Comparison of ENCODE assay signal across 9 cellular contexts in the genomic region with DNA sequence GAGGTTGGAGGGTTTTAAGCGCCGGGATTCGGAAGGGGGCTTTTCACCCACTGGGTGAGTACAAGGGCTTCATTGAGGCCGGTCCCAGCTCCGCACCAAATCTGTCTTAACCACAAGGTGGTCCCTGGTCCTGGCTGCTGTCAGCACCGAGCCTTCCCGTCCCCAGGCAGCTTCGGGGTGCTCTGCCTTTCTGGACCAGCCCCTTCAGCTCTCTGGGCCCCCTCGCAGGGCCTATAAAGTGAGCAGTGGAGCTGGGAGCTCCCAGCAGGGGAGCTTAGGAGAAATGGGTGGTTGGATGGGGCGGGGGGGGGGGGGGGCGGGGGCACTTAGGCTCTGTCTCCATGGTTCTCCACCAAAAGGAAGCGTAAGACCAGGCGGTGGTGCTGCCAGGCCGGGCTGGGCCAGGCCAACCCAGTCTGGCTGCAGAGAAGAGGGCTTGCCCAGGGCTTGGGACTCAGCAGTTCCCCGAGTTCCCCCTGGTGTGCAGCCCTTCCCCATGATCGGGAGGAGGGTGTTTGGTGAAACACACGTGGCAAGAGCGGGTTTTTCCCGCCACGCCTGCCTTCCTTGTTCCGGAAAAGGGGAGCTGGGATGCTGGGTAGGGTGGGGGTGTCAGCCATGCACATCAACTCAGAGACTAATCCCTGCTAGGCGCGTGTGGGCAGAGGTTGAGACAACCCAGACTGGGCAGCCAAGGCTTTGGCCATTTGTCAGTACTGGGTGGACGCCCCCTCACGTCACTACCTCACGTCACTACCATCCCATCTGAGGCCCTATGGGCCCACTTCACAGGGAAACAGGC. TPM values are rescaled to one million over a fixed set of nuclear protein-coding genes. Genes with fewer than 3 reads are reported as not detected.
A peak's percentile ranks its signal among the peaks of the same experiment; 100 is the strongest.
DNase-seq lines count a peak whose midpoint lies in the region; ATAC-seq and TF ChIP-seq lines count a peak whose summit lies in the region.
"Had no signal": no experiment of that assay in that cellular context is flagged by ENCODE, and none has a peak within 500 bp of the region (broad histone marks: within the 10 kb centered on the region; RNA-seq: fewer than 3 reads in every experiment).

No MANE protein-coding gene starts in this region.

- H3K9me3 ChIP-seq in SJSA1 (replicated peaks): no peaks in the 10 kb centered on the region
- no peaks in the 10 kb centered on the region for H3K9me3 ChIP-seq in psoas muscle

- peak overlapping the region; percentile 33 for H3K4me3 ChIP-seq in SJSA1
- peak overlapping the region; percentile 58 for H3K4me3 ChIP-seq in fibroblast of the aortic adventitia (ENCODE audit: low read depth, low read length)
- peak overlapping the region; percentile 58 for H3K4me3 ChIP-seq in psoas muscle
- H3K4me3 ChIP-seq: GM12878 had no signal

- no peak for TF ChIP-seq CTCF in fibroblast of the aortic adventitia (IDR thresholded peaks at IDR 0.05; ENCODE audit: insufficient read depth, low read length)
- no peak for TF ChIP-seq CTCF in psoas muscle (IDR thresholded peaks at IDR 0.05)

- H3K27me3 ChIP-seq in SJSA1 (replicated peaks): no peaks in the 10 kb centered on the region
- peaks cover 0 to 61% (median 18%) of the 10 kb centered on the region in 3 donors for H3K27me3 ChIP-seq in psoas muscle (ENCODE audit: insufficient read depth in 3 of 3, low read length in 2 of 3)

- H3K4me1 ChIP-seq in SJSA1 (replicated peaks): peaks cover 80% of the 10 kb centered on the region
- H3K4me1 ChIP-seq in psoas muscle: no peaks in the 10 kb centered on the region

- ATAC-seq in psoas muscle: peak in 3 of 4 donors; percentile 29 to 51 (median 44)
- ATAC-seq: GM12878 had no signal

- peak overlapping the region; percentile 100 for H3K27ac ChIP-seq in SJSA1
- H3K27ac ChIP-seq in psoas muscle: no peak overlapping the region

- intact Hi-C loops in psoas muscle (cut with DNase I): no loop called here

- DNase-seq in CD1c-positive myeloid dendritic cell (ENCODE audit: extremely low spot score): peak; percentile 19
- peak; percentile 33 to 58 for DNase-seq in SJSA1 (ENCODE audit: low read depth in 1 of 2, low spot score in 2 of 2)
- DNase-seq in fibroblast of the aortic adventitia (ENCODE audit: low read depth): peak; percentile 96
- peak; percentile 75 to 81 for DNase-seq in psoas muscle
- DNase-seq in SW480 (ENCODE audit: low spot score): no peak
- DNase-seq in SIG-M5 (lab: John Stamatoyannopoulos, UW): no peak
- DNase-seq in HT-29 (ENCODE audit: low spot score): no peak
- DNase-seq in NCI-H187 (lab: John Stamatoyannopoulos, UW): no peak

- H3K36me3 ChIP-seq in SJSA1 (no peaks in the 10 kb centered on the region), psoas muscle (ENCODE audit: insufficient read depth in 1 of 2, low read depth in 1 of 2) (no peaks in the 10 kb centered on the region)

- WGBS in psoas muscle, 3 donors: 29 to 40% (median 38%) methylated on average over 24 to 26 of the region's 26 CpGs

RNA-seq across cellular contexts. Expression of gene PRRX2, which starts 32.7 kb away (rescaled TPM):
- total RNA-seq in SJSA1 (2014; rRNA removed; shearing (Covaris generic)): 9.8 and 14.0 TPM in 2 replicates
- total RNA-seq in fibroblast of the aortic adventitia (ENCODE audit: low replicate concordance) (3.5 and 36.1 TPM in 2 replicates), psoas muscle (1 to 10 TPM in 1 of 4 donors, under 1 TPM in 3; 0.27 to 1.1 (median 0.50) TPM)
- under 1 TPM; 0.03 to 0.52 (median 0.34) TPM for polyA plus RNA-seq in psoas muscle
- not detected in 2 replicates for total RNA-seq in HT-29 (2014; rRNA removed; shearing (Covaris generic))
- total RNA-seq: GM12878 had no signal
- polyA plus RNA-seq: GM12878 had no signal

RNA-seq across cellular contexts. Expression of gene PTGES, which starts 54.7 kb away (rescaled TPM):
- total RNA-seq in SJSA1 (2014; rRNA removed; shearing (Covaris generic)): 2.4 and 5.4 TPM in 2 replicates
- total RNA-seq in fibroblast of the aortic adventitia (ENCODE audit: low replicate concordance) (6.9 and 30.9 TPM in 2 replicates), psoas muscle (under 1 TPM; 0.32 to 0.67 (median 0.50) TPM)
- polyA plus RNA-seq in psoas muscle: under 1 TPM; 0.32 to 0.68 (median 0.40) TPM
- total RNA-seq in HT-29 (2014; rRNA removed; shearing (Covaris generic)): 0.41 and 0.94 TPM in 2 replicates
- total RNA-seq: GM12878 had no signal

RNA-seq across cellular contexts. Expression of gene ASB6, which starts 56.2 kb away (rescaled TPM):
- total RNA-seq in SJSA1 (2014; rRNA removed; shearing (Covaris generic)): 14.5 and 14.9 TPM in 2 replicates
- total RNA-seq in fibroblast of the aortic adventitia (ENCODE audit: low replicate concordance) (7.0 and 14.0 TPM in 2 replicates), psoas muscle (10 to 100 TPM in 1 of 4 donors, 1 to 10 TPM in 3; 6.3 to 11.9 (median 8.6) TPM)
- polyA plus RNA-seq in psoas muscle: 10 to 100 TPM in 2 of 3 donors, 1 to 10 TPM in 1; 8.0 to 20.2 (median 14.9) TPM
- total RNA-seq in HT-29 (2014; rRNA removed; shearing (Covaris generic)): 25.5 and 25.9 TPM in 2 replicates

Comparison
In these comparisons a context has a peak if more than half of its experiments do, and no peak if none do; other contexts are left out.
1. DNase-seq: peak in CD1c-positive myeloid dendritic cell (single experiment), SJSA1 (2 of 2), fibroblast of the aortic adventitia (single experiment) and psoas muscle (2 of 2); none in SW480 (single experiment), SIG-M5 (single experiment), HT-29 (single experiment) and NCI-H187 (0 of 2).
2. Peak in every context shown above with its lines, with median percentiles within 50 percentile points of each other: H3K4me3 ChIP-seq.